8 cellular contexts compared by ENCODE assay signal in the genomic region with DNA sequence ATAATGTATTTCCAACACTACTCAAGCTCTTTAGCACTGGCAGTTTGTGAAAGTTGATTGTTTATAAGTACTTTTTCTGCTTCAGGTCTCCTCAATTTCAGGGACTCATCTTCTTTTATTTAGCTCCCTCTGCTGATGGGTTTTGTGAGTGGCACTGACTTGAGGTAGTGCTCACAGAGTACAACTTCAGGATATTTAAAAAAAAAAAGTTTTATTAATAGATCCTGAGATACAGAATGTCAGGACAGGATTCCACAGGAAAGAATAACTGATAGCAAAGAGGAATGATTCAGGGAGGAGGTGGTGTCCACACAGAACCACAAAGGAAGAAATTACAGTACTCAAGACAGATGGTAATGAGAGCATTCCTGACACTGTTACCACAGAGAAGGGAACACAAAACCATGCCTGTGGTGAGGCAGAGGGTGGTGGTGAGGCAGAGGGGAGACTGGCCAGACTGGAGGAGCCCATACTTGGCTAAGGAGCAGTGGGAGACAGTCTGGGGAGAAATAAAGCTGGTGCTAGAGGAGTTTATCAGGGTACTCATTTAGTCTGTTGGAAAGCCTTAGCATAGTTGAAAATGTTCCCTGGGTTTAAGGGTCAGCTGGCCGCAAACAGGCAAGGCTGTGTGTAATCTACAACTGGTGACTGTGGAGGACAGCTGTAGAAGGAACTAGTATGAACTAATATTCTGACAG.
DNase-seq lines count a peak whose midpoint lies in the region; ATAC-seq, FAIRE-seq and TF ChIP-seq lines count a peak whose summit lies in the region.

No MANE protein-coding gene starts in this region.

- H3K27me3 ChIP-seq in HUES64 (ENCODE audit: insufficient read depth, low read length) (no peaks in the 10 kb centered on the region), lung (ENCODE audit: control insufficient read depth, insufficient read depth) (no peaks in the 10 kb centered on the region)

- peak overlapping the region; percentile 65 for H3K27ac ChIP-seq in HUES64 (ENCODE audit: low read depth, low read length)
- H3K27ac ChIP-seq in lung (ENCODE audit: low read depth in 1 of 2, low read length in 1 of 2) = peak overlapping the region in 1 of 2 donors; percentile 66

- no peak for DNase-seq in Right ventricle myocardium inferior (ENCODE audit: missing footprints)
- no peak for DNase-seq in cardiac septum (ENCODE audit: low spot score)
- peak; percentile 14 to 19 for DNase-seq in SHP77 (lab: John Stamatoyannopoulos, UW)
- peak; percentile 11 for DNase-seq in effector CD4-positive, alpha-beta T cell
- no peak for DNase-seq in lung (ENCODE audit: low spot score)
- DNase-seq in urothelium cell line (ENCODE audit: low spot score) = peak; percentile 46
- no peak for DNase-seq in OCI-M2 (lab: John Stamatoyannopoulos, UW; ENCODE audit: unreplicated experiment)

- ATAC-seq in Right ventricle myocardium inferior (peak; percentile 91), lung (ENCODE audit: insufficient read depth, low FRiP score) (peak; percentile 34)

- WGBS in HUES64 = 75% methylated on average over 1 of the region's 1 CpG
- WGBS in lung, 2 donors = 50 to 53% methylated on average over 1 of the region's 1 CpG

- intact Hi-C loops in Right ventricle myocardium inferior (cut with DNase I) (loop anchor here (5.0 kb wide), 1 partner anchor 50 kb away; no protein-coding TSS in a partner anchor), cardiac septum (cut with DNase I) (loop anchor here (2.0 kb wide), 1 partner anchor 96 kb away; the partner anchor contains the start of gene NME1)

- FAIRE-seq in urothelium cell line (lab: Jason Lieb, UNC) = no peak

- no peak overlapping the region; the same call in 1 of the 2 replicates for H3K4me3 ChIP-seq in HUES64 (ENCODE audit: low read length)
- no peak overlapping the region for H3K4me3 ChIP-seq in lung

- H3K36me3 ChIP-seq in HUES64 (ENCODE audit: insufficient read depth, low read length) (no peaks in the 10 kb centered on the region), lung (ENCODE audit: control insufficient read depth in 2 of 2, insufficient read depth in 2 of 2, low read length in 2 of 2) (peaks cover 2 to 4% of the 10 kb centered on the region in 2 donors)

- TF ChIP-seq CTCF in lung (IDR thresholded peaks at IDR 0.05; ENCODE audit: control extremely low read depth, extremely low read depth) = peak; percentile 21

- peak overlapping the region; percentile 8; the same call in 1 of the 2 replicates for H3K9ac ChIP-seq in HUES64 (ENCODE audit: low read depth, low read length)

- no peaks in the 10 kb centered on the region for H3K9me3 ChIP-seq in HUES64 (ENCODE audit: insufficient read depth, low read depth, low read length)
- H3K9me3 ChIP-seq in lung (ENCODE audit: control insufficient read depth in 2 of 2, insufficient read depth in 1 of 2, low read length in 1 of 2) = no peaks in the 10 kb centered on the region

- peaks cover 14% of the 10 kb centered on the region for H3K4me1 ChIP-seq in HUES64 (ENCODE audit: insufficient read depth, low read length)
- no peaks in the 10 kb centered on the region for H3K4me1 ChIP-seq in lung (ENCODE audit: control insufficient read depth in 2 of 2, insufficient read depth in 2 of 2, low read length in 2 of 2)

Comparison
In these comparisons a context has a peak if more than half of its experiments do, and no peak if none do; other contexts are left out.
1. DNase-seq: peak in SHP77 (2 of 2), effector CD4-positive, alpha-beta T cell (single experiment) and urothelium cell line (single experiment); none in Right ventricle myocardium inferior (single experiment), cardiac septum (single experiment), lung (single experiment) and OCI-M2 (single experiment).